ENCODE assay signal across 16 cellular contexts in genomic region chr4:41146196-41146595, GRCh38.
DNase-seq lines count a peak whose midpoint lies in the region; ATAC-seq, FAIRE-seq and TF ChIP-seq lines count a peak whose summit lies in the region.
"Had no signal": no experiment of that assay in that cellular context is flagged by ENCODE, and none has a peak within 500 bp of the region (broad histone marks: within the 10 kb centered on the region; RNA-seq: fewer than 3 reads in every experiment).

No MANE protein-coding gene starts in this region.

- DNase-seq in astrocyte (ENCODE audit: low read depth) (no peak), HepG2 (ENCODE audit: low spot score) (no peak), DMS53 (lab: John Stamatoyannopoulos, UW) (no peak), SW480 (ENCODE audit: low spot score) (no peak)
- DNase-seq: activated CD8-positive, alpha-beta memory T cell treated with anti-CD3 and anti-CD28 coated beads for 24 hours; activated naive CD4-positive, alpha-beta T cell treated with anti-CD3 and anti-CD28 coated beads, Interleukin-2, amount 10 ng/mL, durations not matched to agents 7 days and 5 days; mesendoderm; NCI-H1105 treated with DMSO at 0.1 percent for 48 hours; spleen; T-cell had no signal

- in situ Hi-C loops in HepG2 (cut with HindIII; ENCODE audit: extremely low pct_ligation_motif_present, low pct_unique_long_range_greater_than_20kb) = no loop called here

- H2AFZ ChIP-seq in astrocyte (ENCODE audit: low read depth, low read length) = no peak overlapping the region
- H2AFZ ChIP-seq in HepG2 (ENCODE audit: low read length) = no peak overlapping the region

- H3K9me3 Mint-ChIP-seq in astrocyte (ENCODE audit: unreplicated experiment) = peaks cover 1% of the 10 kb centered on the region
- H3K9me3 Mint-ChIP-seq: activated naive CD4-positive, alpha-beta T cell treated with anti-CD3 and anti-CD28 coated beads, Interleukin-2, amount 10 ng/mL, durations not matched to agents 7 days and 5 days had no signal

- H3K4me2 ChIP-seq in astrocyte (ENCODE audit: low read length) = peak overlapping the region; percentile 73
- H3K4me2 ChIP-seq in HepG2 (ENCODE audit: low read depth, low read length) = no peak overlapping the region
- H3K4me2 ChIP-seq: BLaER1 treated with 17β-estradiol and CSF1 and Interleukin-3, amounts not matched to agents 10 nM and 100 nM had no signal

- TF ChIP-seq CTCF in astrocyte (IDR thresholded peaks at IDR 0.05; ENCODE audit: insufficient read depth, low read depth, low read length) (no peak), HepG2 (CRISPR knock-in tag; IDR thresholded peaks at IDR 0.05) (no peak)

- H3K27ac ChIP-seq in HUES48 (ENCODE audit: low read depth, low read length) (peak overlapping the region; percentile 57), astrocyte (ENCODE audit: low read depth, low read length) (peak overlapping the region; percentile 76), HepG2 (ENCODE audit: extremely low read length, insufficient read depth, low read length) (peak overlapping the region; percentile 63), skin epidermis (peak overlapping the region in 13 of 21 experiments; percentile 15 to 90 (median 36))
- H3K27ac ChIP-seq: BLaER1 treated with 17β-estradiol and CSF1 and Interleukin-3, amounts not matched to agents 10 nM and 100 nM had no signal

- H3K36me3 ChIP-seq in HUES48 (ENCODE audit: control insufficient read depth, insufficient read depth, low read length) = peaks cover 7% of the 10 kb centered on the region; the same call in 1 of the 2 replicates
- peaks cover 2% of the 10 kb centered on the region for H3K36me3 ChIP-seq in astrocyte (ENCODE audit: insufficient read depth, low read length)
- H3K36me3 ChIP-seq in HepG2 (replicated peaks in 1 of 2; ENCODE audit: control insufficient read depth in 1 of 2, insufficient read depth in 2 of 2, low read length in 2 of 2) = peaks cover under 1 to 4% of the 10 kb centered on the region in 2 experiments; a peak in 2 of 5 replicates
- H3K36me3 ChIP-seq: spleen had no signal

- H3K79me2 ChIP-seq in astrocyte (ENCODE audit: insufficient read depth, low read length) = peaks cover 72% of the 10 kb centered on the region
- H3K79me2 ChIP-seq in HepG2 (ENCODE audit: insufficient read depth, low read length) = peaks cover 13% of the 10 kb centered on the region

- H3K4me3 Mint-ChIP-seq in astrocyte (ENCODE audit: unreplicated experiment) = peak overlapping the region; percentile 30
- H3K4me3 Mint-ChIP-seq: activated naive CD4-positive, alpha-beta T cell treated with anti-CD3 and anti-CD28 coated beads, Interleukin-2, amount 10 ng/mL, durations not matched to agents 7 days and 5 days; T-cell had no signal

- CTCF ChIA-PET in HepG2 (lab: Yijun Ruan, JAX; ENCODE audit: low intra/inter-chr PET ratio, low total read pairs) = no interaction called here

- peaks cover 20% of the 10 kb centered on the region for H3K36me3 Mint-ChIP-seq in astrocyte (ENCODE audit: low read depth, unreplicated experiment)
- H3K36me3 Mint-ChIP-seq: activated naive CD4-positive, alpha-beta T cell treated with anti-CD3 and anti-CD28 coated beads, Interleukin-2, amount 10 ng/mL, durations not matched to agents 7 days and 5 days; T-cell had no signal

- intact Hi-C loops in HepG2 (cut with micrococcal nuclease; ENCODE audit: unreplicated experiment) = no loop called here

- POLR2A ChIA-PET in HepG2 (lab: Yijun Ruan, JAX) = interaction anchor here (1.5 kb wide), 1 partner anchor 14 kb away, joined by 5 read pairs; no protein-coding TSS in a partner anchor

- no TSS peak for BruUV-seq in HepG2 (replicated peaks; lab: Mats Ljungman, UMichigan)

- H3K4me1 Mint-ChIP-seq in astrocyte (ENCODE audit: low read depth, unreplicated experiment) = peaks cover 63% of the 10 kb centered on the region
- H3K4me1 Mint-ChIP-seq: activated naive CD4-positive, alpha-beta T cell treated with anti-CD3 and anti-CD28 coated beads, Interleukin-2, amount 10 ng/mL, durations not matched to agents 7 days and 5 days; T-cell had no signal

- FAIRE-seq in astrocyte (lab: Jason Lieb, UNC) = no peak
- FAIRE-seq in HepG2 (lab: Jason Lieb, UNC) = no peak
- FAIRE-seq: G401.6 had no signal

- H3K9me3 ChIP-seq in HUES48 (ENCODE audit: control insufficient read depth, insufficient read depth, low read length) = no peaks in the 10 kb centered on the region
- peaks cover under 1% of the 10 kb centered on the region for H3K9me3 ChIP-seq in astrocyte (ENCODE audit: insufficient read depth, low read depth, low read length)
- H3K9me3 ChIP-seq in HepG2 (ENCODE audit: low read length) = no peaks in the 10 kb centered on the region
- H3K9me3 ChIP-seq: spleen had no signal

- H4K20me1 ChIP-seq in astrocyte (ENCODE audit: insufficient read depth, low read length) = no peaks in the 10 kb centered on the region
- H4K20me1 ChIP-seq in HepG2 (ENCODE audit: insufficient read depth, low read length) = no peaks in the 10 kb centered on the region

- TF ChIP-seq RAD21 in HepG2 (CRISPR knock-in tag; IDR thresholded peaks at IDR 0.05) = no peak

- peak overlapping the region; percentile 99 for H3K27ac Mint-ChIP-seq in astrocyte (ENCODE audit: unreplicated experiment)
- H3K27ac Mint-ChIP-seq: activated naive CD4-positive, alpha-beta T cell treated with anti-CD3 and anti-CD28 coated beads, Interleukin-2, amount 10 ng/mL, durations not matched to agents 7 days and 5 days; T-cell had no signal

- 90% methylated on average over 5 of the region's 5 CpGs for WGBS in HepG2 (ENCODE audit: low lambda C conversion rate)

- no peaks in the 10 kb centered on the region for H3K27me3 ChIP-seq in HUES48 (ENCODE audit: control insufficient read depth, insufficient read depth, low read length)
- no peaks in the 10 kb centered on the region for H3K27me3 ChIP-seq in astrocyte (ENCODE audit: insufficient read depth, low read length)
- no peaks in the 10 kb centered on the region for H3K27me3 ChIP-seq in HepG2 (ENCODE audit: control insufficient read depth in 1 of 2, insufficient read depth in 2 of 2, low read length in 2 of 2)
- H3K27me3 ChIP-seq: BLaER1 treated with 17β-estradiol and CSF1 and Interleukin-3, amounts not matched to agents 10 nM and 100 nM; spleen had no signal

- H3K4me3 ChIP-seq in HUES48 (ENCODE audit: low read depth, low read length) (no peak overlapping the region), astrocyte (ENCODE audit: insufficient read depth, low read depth, low read length) (peak overlapping the region; percentile 12), HepG2 (replicated peaks in 1 of 3; ENCODE audit: insufficient read depth in 1 of 3, low read depth in 2 of 3, low read length in 3 of 3) (no peak overlapping the region), skin epidermis (no peak overlapping the region)
- H3K4me3 ChIP-seq: BLaER1 treated with 17β-estradiol and CSF1 and Interleukin-3, amounts not matched to agents 10 nM and 100 nM; spleen had no signal

- no peak for TF ChIP-seq EP300 in HepG2 (IDR thresholded peaks at IDR 0.05; ENCODE audit: low read depth in 2 of 2, low read length in 2 of 2)
- no peak for TF ChIP-seq EP300 in HepG2 (CRISPR knock-in tag; IDR thresholded peaks at IDR 0.05; ENCODE audit: borderline replicate concordance)

- peaks cover 16% of the 10 kb centered on the region for H3K4me1 ChIP-seq in HUES48 (ENCODE audit: control insufficient read depth, insufficient read depth, low read length)
- H3K4me1 ChIP-seq in astrocyte (ENCODE audit: insufficient read depth, low read length) = peaks cover 59% of the 10 kb centered on the region
- H3K4me1 ChIP-seq in HepG2 (ENCODE audit: insufficient read depth, low read length) = peaks cover 51% of the 10 kb centered on the region

- no peak for TF ChIP-seq POLR2A in HepG2 (IDR thresholded peaks at IDR 0.05; ENCODE audit: insufficient read depth in 1 of 2, low read depth in 2 of 2, low read length in 2 of 2)

- no peaks in the 10 kb centered on the region for H3K27me3 Mint-ChIP-seq in astrocyte (ENCODE audit: low read depth, unreplicated experiment)

- H3K9ac ChIP-seq in HUES48 (ENCODE audit: low read depth, low read length) = peak overlapping the region; percentile 5; the same call in 1 of the 2 replicates
- peak overlapping the region; percentile 70 for H3K9ac ChIP-seq in astrocyte (ENCODE audit: low read length)
- H3K9ac ChIP-seq in HepG2 (ENCODE audit: insufficient read depth, low read depth, low read length) = no peak overlapping the region
- H3K9ac ChIP-seq: BLaER1 treated with 17β-estradiol and CSF1 and Interleukin-3, amounts not matched to agents 10 nM and 100 nM had no signal

- ATAC-seq in HepG2 = no peak
- no peak for ATAC-seq in GM21423 (IDR thresholded peaks at IDR 0.05; ENCODE audit: unreplicated experiment)
- ATAC-seq in HG03045 (IDR thresholded peaks at IDR 0.05; ENCODE audit: unreplicated experiment) = no peak
- ATAC-seq: T-cell had no signal

TF ChIP-seq in HepG2, 621 proteins besides CTCF, POLR2A, EP300 and RAD21 (continues in another document):
- no peak for TF ChIP-seq IKZF5 (CRISPR knock-in tag; IDR thresholded peaks at IDR 0.05)
- TF ChIP-seq SCMH1 (CRISPR knock-in tag; IDR thresholded peaks at IDR 0.05; ENCODE audit: borderline replicate concordance) = no peak
- TF ChIP-seq FOXC1 (CRISPR knock-in tag; IDR thresholded peaks at IDR 0.05; ENCODE audit: borderline replicate concordance) = no peak
- TF ChIP-seq HNF4G (IDR thresholded peaks at IDR 0.05; ENCODE audit: borderline replicate concordance, low read depth, low read length) = no peak
- no peak for TF ChIP-seq HNF4G (CRISPR knock-in tag; IDR thresholded peaks at IDR 0.05; ENCODE audit: borderline replicate concordance, low read depth)
- no peak for TF ChIP-seq HNF1B (CRISPR knock-in tag; IDR thresholded peaks at IDR 0.05)
- TF ChIP-seq SP2 (CRISPR knock-in tag; IDR thresholded peaks at IDR 0.05) = no peak
- no peak for TF ChIP-seq NFRKB (IDR thresholded peaks at IDR 0.05)
